In genomic region chr14:65186951-65187350, GRCh38 we compare ENCODE assay signal across 19 cellular contexts.
DNase-seq lines count a peak whose midpoint lies in the region; TF ChIP-seq lines count a peak whose summit lies in the region.
"Had no signal": no experiment of that assay in that cellular context is flagged by ENCODE, and none has a peak within 500 bp of the region (broad histone marks: within the 10 kb centered on the region; RNA-seq: fewer than 3 reads in every experiment).

No MANE protein-coding gene starts in this region.

- H3K79me2 ChIP-seq in OCI-LY7 (ENCODE audit: insufficient read depth, low read depth, low read length) (no peaks in the 10 kb centered on the region), neural cell (replicated peaks; ENCODE audit: insufficient read depth, low read length) (no peaks in the 10 kb centered on the region)

- no peak for TF ChIP-seq RAD21 in neural cell (conservative IDR thresholded peaks at IDR 0.05)

- no peak overlapping the region for H3K9ac ChIP-seq in BLaER1 treated with 17β-estradiol and CSF1 and Interleukin-3, amounts not matched to agents 10 nM and 100 nM
- peak overlapping the region; percentile 21 for H3K9ac ChIP-seq in neural cell (ENCODE audit: low read length)

- H4K20me1 ChIP-seq in BLaER1 treated with 17β-estradiol and CSF1 and Interleukin-3, amounts not matched to agents 10 nM and 100 nM: no peaks in the 10 kb centered on the region
- H4K20me1 ChIP-seq in OCI-LY7 (ENCODE audit: insufficient read depth, low read length) (no peaks in the 10 kb centered on the region), neural cell (ENCODE audit: insufficient read depth) (no peaks in the 10 kb centered on the region)

- H3K36me3 Mint-ChIP-seq in activated naive CD4-positive, alpha-beta T cell treated with anti-CD3 and anti-CD28 coated beads for 36 hours (ENCODE audit: low read depth): no peaks in the 10 kb centered on the region

- H3K9me2 ChIP-seq in OCI-LY7 (ENCODE audit: insufficient read depth, low read length): no peaks in the 10 kb centered on the region
- no peaks in the 10 kb centered on the region for H3K9me2 ChIP-seq in neural cell (ENCODE audit: insufficient read depth, low read length)

- no TSS peak for BruUV-seq in OCI-LY7 (replicated peaks; lab: Mats Ljungman, UMichigan)

- peak; percentile 40 to 53 for DNase-seq in HAP-1 (ENCODE audit: low spot score in 2 of 2)
- DNase-seq in OCI-LY7 (ENCODE audit: low spot score): no peak
- DNase-seq in stimulated activated naive CD4-positive, alpha-beta T cell (lab: John Stamatoyannopoulos, UW): no peak
- DNase-seq in SIG-M5 treated with dmso at 0.1 percent for 504 hours (lab: John Stamatoyannopoulos, UW; ENCODE audit: unreplicated experiment): no peak
- no peak for DNase-seq in activated naive CD4-positive, alpha-beta T cell treated with anti-CD3 and anti-CD28 coated beads for 36 hours
- DNase-seq: C1 segment of cervical spinal cord; CD8-positive, alpha-beta memory T cell; KBM-7; MV-4-11; NCI-H187; NCI-H226; NCI-H526 treated with DMSO at 0.1 percent for 48 hours; NK-92 treated with Interleukin-12 subunit alpha and Interleukin-12 subunit beta, amount 100 ng/mL, for 24 hours; OCI-M1; Right ventricle myocardium superior had no signal

- no peak overlapping the region for H3K27ac Mint-ChIP-seq in activated naive CD4-positive, alpha-beta T cell treated with anti-CD3 and anti-CD28 coated beads for 36 hours

- POLR2A ChIA-PET in OCI-LY7 (lab: Charles Lee): interaction anchor here (0.6 to 1.9 kb wide), 4 partner anchors 9 to 20 kb away, joined by 3 to 6 read pairs (median 5); no protein-coding TSS in a partner anchor

- no peaks in the 10 kb centered on the region for H3F3A ChIP-seq in neural cell (ENCODE audit: insufficient read depth, low read length, poor library complexity, severe bottlenecking)

- no peak overlapping the region for H3K4me3 ChIP-seq in BLaER1 treated with 17β-estradiol and CSF1 and Interleukin-3, amounts not matched to agents 10 nM and 100 nM
- H3K4me3 ChIP-seq in HAP-1 (no peak overlapping the region), OCI-LY7 (ENCODE audit: low read depth, low read length, poor library complexity, severe bottlenecking) (peak overlapping the region; percentile 25), neural cell (ENCODE audit: low read length) (peak overlapping the region; percentile 29)
- H3K4me3 ChIP-seq: A549, SK-N-MC had no signal

- in situ Hi-C loops in HAP-1 (cut with MboI; ENCODE audit: low sequenced_read_pairs): no loop called here

- peak overlapping the region; percentile 12 to 71 (median 55); a peak in 20 of 22 replicates for H3K4me2 ChIP-seq in BLaER1 treated with 17β-estradiol and CSF1 and Interleukin-3, amounts not matched to agents 10 nM and 100 nM
- H3K4me2 ChIP-seq in OCI-LY7 (ENCODE audit: low read length): peak overlapping the region; percentile 65
- H3K4me2 ChIP-seq in neural cell (ENCODE audit: low read length): peak overlapping the region; percentile 4
- H3K4me2 ChIP-seq: A549 had no signal

- H3K27ac ChIP-seq in BLaER1 treated with 17β-estradiol and CSF1 and Interleukin-3, amounts not matched to agents 10 nM and 100 nM: no peak overlapping the region
- H3K27ac ChIP-seq in OCI-LY7 (ENCODE audit: low read depth, low read length, poor library complexity, severe bottlenecking): no peak overlapping the region
- H3K27ac ChIP-seq in neural cell (ENCODE audit: low read length): peak overlapping the region; percentile 49
- H3K27ac ChIP-seq: A549, SK-N-MC had no signal

- no peak overlapping the region for H3K4me3 Mint-ChIP-seq in activated naive CD4-positive, alpha-beta T cell treated with anti-CD3 and anti-CD28 coated beads for 36 hours
- H3K4me3 Mint-ChIP-seq: CD8-positive, alpha-beta memory T cell had no signal

- peak overlapping the region; percentile 85 for H2AFZ ChIP-seq in OCI-LY7 (ENCODE audit: low read length)
- H2AFZ ChIP-seq in neural cell (ENCODE audit: low read depth, low read length): no peak overlapping the region

- H3K4me1 ChIP-seq in BLaER1 treated with 17β-estradiol and CSF1 and Interleukin-3, amounts not matched to agents 10 nM and 100 nM: peaks cover 12 to 18% (median 14%) of the 10 kb centered on the region in 10 experiments
- H3K4me1 ChIP-seq in HAP-1: peaks cover 7% of the 10 kb centered on the region
- peaks cover 21% of the 10 kb centered on the region for H3K4me1 ChIP-seq in OCI-LY7 (ENCODE audit: insufficient read depth, low read length, poor library complexity, severe bottlenecking)

- no peaks in the 10 kb centered on the region for H3K27me3 ChIP-seq in BLaER1 treated with 17β-estradiol and CSF1 and Interleukin-3, amounts not matched to agents 10 nM and 100 nM
- H3K27me3 ChIP-seq in HAP-1 (ENCODE audit: low read depth) (no peaks in the 10 kb centered on the region), neural cell (ENCODE audit: insufficient read depth, low read depth, low read length) (no peaks in the 10 kb centered on the region)

- CTCF ChIA-PET in OCI-LY7 (lab: Charles Lee; ENCODE audit: unreplicated experiment): no interaction called here
- CTCF ChIA-PET in activated naive CD4-positive, alpha-beta T cell treated with anti-CD3 and anti-CD28 coated beads for 36 hours (lab: Charles Lee): no interaction called here

- no peak for TF ChIP-seq EP300 in neural cell (conservative IDR thresholded peaks at IDR 0.05; ENCODE audit: poor library complexity, severe bottlenecking)

- H3K9me3 Mint-ChIP-seq in activated naive CD4-positive, alpha-beta T cell treated with anti-CD3 and anti-CD28 coated beads for 36 hours: peaks cover 11% of the 10 kb centered on the region

- intact Hi-C loops in OCI-LY7 (cut with micrococcal nuclease; ENCODE audit: unreplicated experiment): no loop called here
- intact Hi-C loops in activated naive CD4-positive, alpha-beta T cell treated with anti-CD3 and anti-CD28 coated beads for 36 hours (cut with micrococcal nuclease): no loop called here

- no peaks in the 10 kb centered on the region for H3K4me1 Mint-ChIP-seq in activated naive CD4-positive, alpha-beta T cell treated with anti-CD3 and anti-CD28 coated beads for 36 hours (ENCODE audit: low read depth)
- H3K4me1 Mint-ChIP-seq: CD8-positive, alpha-beta memory T cell had no signal

- H3K27me3 Mint-ChIP-seq in activated naive CD4-positive, alpha-beta T cell treated with anti-CD3 and anti-CD28 coated beads for 36 hours (ENCODE audit: low read depth): peaks cover 4% of the 10 kb centered on the region

- TF ChIP-seq CTCF in OCI-LY7 (conservative IDR thresholded peaks at IDR 0.05; ENCODE audit: low read length) (no peak), neural cell (IDR thresholded peaks at IDR 0.05; ENCODE audit: poor library complexity, severe bottlenecking) (no peak)

- H3K36me3 ChIP-seq in BLaER1 treated with 17β-estradiol and CSF1 and Interleukin-3, amounts not matched to agents 10 nM and 100 nM: no peaks in the 10 kb centered on the region
- H3K36me3 ChIP-seq in HAP-1 (replicated peaks) (no peaks in the 10 kb centered on the region), OCI-LY7 (ENCODE audit: insufficient read depth, low read length) (no peaks in the 10 kb centered on the region; the same call in 1 of the 2 replicates), neural cell (ENCODE audit: insufficient read depth, low read length) (no peaks in the 10 kb centered on the region)

- H3K9me3 ChIP-seq in BLaER1 treated with 17β-estradiol and CSF1 and Interleukin-3, amounts not matched to agents 10 nM and 100 nM (replicated peaks in 1 of 11): peaks cover 8 to 15% (median 10%) of the 10 kb centered on the region in 11 experiments
- H3K9me3 ChIP-seq in HAP-1 (no peaks in the 10 kb centered on the region), OCI-LY7 (ENCODE audit: low read length) (peaks cover 8% of the 10 kb centered on the region; the same call in 1 of the 2 replicates), neural cell (ENCODE audit: low read length) (no peaks in the 10 kb centered on the region)

TF ChIP-seq in neural cell, 6 proteins besides CTCF, POLR2A, EP300 and RAD21:
- TF ChIP-seq POLR2AphosphoS5 (IDR thresholded peaks at IDR 0.05): no peak
- no peak for TF ChIP-seq TAF1 (IDR thresholded peaks at IDR 0.05; ENCODE audit: low read depth)
- no peak for TF ChIP-seq EZH2 (IDR thresholded peaks at IDR 0.05; ENCODE audit: borderline replicate concordance, insufficient read depth, low read length, poor library complexity, severe bottlenecking)
- no peak for TF ChIP-seq MXI1 (conservative IDR thresholded peaks at IDR 0.05; ENCODE audit: poor library complexity, severe bottlenecking)
- no peak for TF ChIP-seq SMC3 (conservative IDR thresholded peaks at IDR 0.05; ENCODE audit: poor library complexity)
- TF ChIP-seq REST (IDR thresholded peaks at IDR 0.05; ENCODE audit: borderline replicate concordance): no peak

Comparison
In these comparisons a context has a peak if more than half of its experiments do, and no peak if none do; other contexts are left out.
1. H3K4me2 ChIP-seq: peak in every context shown above with its lines; median percentile 65 in OCI-LY7; 55 in BLaER1 treated with 17β-estradiol and CSF1 and Interleukin-3, amounts not matched to agents 10 nM and 100 nM; 4 in neural cell.
2. H3K4me3 ChIP-seq: peak in OCI-LY7 (single experiment) and neural cell (single experiment); none in BLaER1 treated with 17β-estradiol and CSF1 and Interleukin-3, amounts not matched to agents 10 nM and 100 nM (0 of 10) and HAP-1 (single experiment).
3. DNase-seq: peak in HAP-1 (2 of 2); none in OCI-LY7 (single experiment), stimulated activated naive CD4-positive, alpha-beta T cell (0 of 6), SIG-M5 treated with dmso at 0.1 percent for 504 hours (single experiment) and activated naive CD4-positive, alpha-beta T cell treated with anti-CD3 and anti-CD28 coated beads for 36 hours (single experiment).